Comparison of ENCODE assay signal across 15 cellular contexts in the genomic region with DNA sequence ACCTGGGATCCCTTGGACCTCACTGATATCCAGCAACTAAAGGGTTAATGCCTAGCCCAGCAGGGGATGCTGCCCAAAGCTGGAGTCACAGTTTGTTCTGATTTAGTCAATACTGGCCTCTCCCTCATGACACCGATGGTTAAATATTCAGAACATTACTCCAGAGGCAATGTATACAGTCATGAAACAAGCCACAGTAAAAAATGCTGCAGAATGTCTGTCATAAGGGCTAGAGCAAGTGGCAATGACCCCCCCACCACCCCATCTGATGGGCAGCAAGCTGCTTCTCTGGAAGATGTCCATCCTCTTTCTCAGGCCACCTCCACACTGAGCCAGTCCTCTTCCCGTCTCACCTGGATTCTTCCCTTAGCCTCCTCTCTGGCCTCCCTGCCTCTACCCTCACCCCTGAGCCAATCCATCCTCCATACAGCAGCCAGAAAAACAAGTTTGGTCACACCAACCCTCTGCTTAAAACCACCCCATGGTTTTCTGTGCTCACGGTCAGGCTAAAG.
DNase-seq lines count a peak whose midpoint lies in the region; ATAC-seq, FAIRE-seq and TF ChIP-seq lines count a peak whose summit lies in the region.
"Had no signal": no experiment of that assay in that cellular context is flagged by ENCODE, and none has a peak within 500 bp of the region (broad histone marks: within the 10 kb centered on the region; RNA-seq: fewer than 3 reads in every experiment).

No MANE protein-coding gene starts in this region.

- POLR2A ChIA-PET in HepG2 (lab: Yijun Ruan, JAX): no interaction called here
- POLR2A ChIA-PET in GM10248 (lab: Yijun Ruan, JAX): no interaction called here

- H3K36me3 ChIP-seq in HepG2 (replicated peaks in 1 of 2; ENCODE audit: control insufficient read depth in 1 of 2, insufficient read depth in 2 of 2, low read length in 2 of 2) (no peaks in the 10 kb centered on the region), right lobe of liver (no peaks in the 10 kb centered on the region), keratinocyte (ENCODE audit: control insufficient read depth in 2 of 2, extremely low read depth in 1 of 2, insufficient read depth in 2 of 2, low read length in 2 of 2) (no peaks in the 10 kb centered on the region)
- H3K36me3 ChIP-seq: upper lobe of right lung had no signal

- no peak for TF ChIP-seq CTCF in HepG2 (CRISPR knock-in tag; IDR thresholded peaks at IDR 0.05)
- no peak for TF ChIP-seq CTCF in right lobe of liver (IDR thresholded peaks at IDR 0.05)
- TF ChIP-seq CTCF in astrocyte of the spinal cord (IDR thresholded peaks at IDR 0.05; ENCODE audit: low read depth, low read length): no peak
- TF ChIP-seq CTCF in keratinocyte (optimal IDR thresholded peaks at IDR 0.05 in 1 of 3, IDR thresholded peaks at IDR 0.05 in 1 of 3, conservative IDR thresholded peaks at IDR 0.05 in 1 of 3; ENCODE audit: extremely low read depth in 1 of 3, insufficient read depth in 2 of 3, low read length in 3 of 3): no peak
- TF ChIP-seq CTCF in GM10248 (IDR thresholded peaks at IDR 0.05; ENCODE audit: control extremely low read depth, extremely low read depth, low read depth, missing control alignments): no peak

- no peak for TF ChIP-seq RAD21 in HepG2 (CRISPR knock-in tag; IDR thresholded peaks at IDR 0.05)

- H3K4me3 ChIP-seq in HepG2 (replicated peaks in 1 of 3; ENCODE audit: insufficient read depth in 1 of 3, low read depth in 2 of 3, low read length in 3 of 3) (no peak overlapping the region), right lobe of liver (no peak overlapping the region), astrocyte of the spinal cord (ENCODE audit: low read depth, low read length) (no peak overlapping the region), keratinocyte (ENCODE audit: control insufficient read depth in 2 of 3, extremely low read depth in 1 of 3, insufficient read depth in 2 of 3, low read depth in 1 of 3, low read length in 3 of 3) (no peak overlapping the region)
- H3K4me3 ChIP-seq: skin epidermis, upper lobe of right lung had no signal

- no peak overlapping the region for H3K9ac ChIP-seq in HepG2 (ENCODE audit: insufficient read depth, low read depth, low read length)
- H3K9ac ChIP-seq in keratinocyte (ENCODE audit: control insufficient read depth, extremely low read depth, insufficient read depth, low read length): no peak overlapping the region

- CTCF ChIA-PET in HepG2 (lab: Yijun Ruan, JAX; ENCODE audit: low intra/inter-chr PET ratio, low total read pairs): no interaction called here
- CTCF ChIA-PET in GM10248 (lab: Yijun Ruan, JAX): no interaction called here

- dilution Hi-C loops in keratinocyte (cut with MboI; ENCODE audit: extremely low pct_ligation_motif_present, low sequenced_read_pairs): no loop called here

- no peak for TF ChIP-seq POLR2A in HepG2 (IDR thresholded peaks at IDR 0.05; ENCODE audit: insufficient read depth in 1 of 2, low read depth in 2 of 2, low read length in 2 of 2)
- TF ChIP-seq POLR2A in right lobe of liver (IDR thresholded peaks at IDR 0.05): no peak

- H3K79me2 ChIP-seq in HepG2 (ENCODE audit: insufficient read depth, low read length) (no peaks in the 10 kb centered on the region), keratinocyte (ENCODE audit: control insufficient read depth, insufficient read depth, low read length) (no peaks in the 10 kb centered on the region)

- H4K20me1 ChIP-seq in HepG2 (ENCODE audit: insufficient read depth, low read length) (no peaks in the 10 kb centered on the region), keratinocyte (ENCODE audit: control insufficient read depth, extremely low read depth, insufficient read depth, low read length) (no peaks in the 10 kb centered on the region)

- H3K27ac ChIP-seq in HepG2 (ENCODE audit: extremely low read length, insufficient read depth, low read length) (no peak overlapping the region), right lobe of liver (no peak overlapping the region), keratinocyte (ENCODE audit: control insufficient read depth, insufficient read depth, low read length) (no peak overlapping the region)
- H3K27ac ChIP-seq: skin epidermis, upper lobe of right lung had no signal

- intact Hi-C loops in HepG2 (cut with micrococcal nuclease; ENCODE audit: unreplicated experiment) (no loop called here), right lobe of liver (cut with DNase I) (no loop called here)

- BruUV-seq in HepG2 (replicated peaks; lab: Mats Ljungman, UMichigan): no TSS peak

- H3K4me1 ChIP-seq in HepG2 (ENCODE audit: insufficient read depth, low read length): no peaks in the 10 kb centered on the region
- H3K4me1 ChIP-seq in right lobe of liver: no peaks in the 10 kb centered on the region
- peaks cover 20% of the 10 kb centered on the region for H3K4me1 ChIP-seq in keratinocyte (ENCODE audit: control insufficient read depth, extremely low read depth, insufficient read depth, low read length)
- H3K4me1 ChIP-seq: upper lobe of right lung had no signal

- H3K4me2 ChIP-seq in HepG2 (ENCODE audit: low read depth, low read length) (no peak overlapping the region), keratinocyte (ENCODE audit: control insufficient read depth, extremely low read depth, insufficient read depth, low read depth, low read length) (no peak overlapping the region)

- H3K9me1 ChIP-seq in keratinocyte (ENCODE audit: control insufficient read depth, extremely low read depth, insufficient read depth, low read length): no peaks in the 10 kb centered on the region

- H2AFZ ChIP-seq in HepG2 (ENCODE audit: low read length): no peak overlapping the region
- H2AFZ ChIP-seq in keratinocyte (ENCODE audit: control insufficient read depth, low read length): no peak overlapping the region

- peaks cover 6 to 42% of the 10 kb centered on the region in 2 experiments for H3K27me3 ChIP-seq in HepG2 (ENCODE audit: control insufficient read depth in 1 of 2, insufficient read depth in 2 of 2, low read length in 2 of 2)
- H3K27me3 ChIP-seq in right lobe of liver: no peaks in the 10 kb centered on the region
- peaks cover 7% of the 10 kb centered on the region for H3K27me3 ChIP-seq in keratinocyte (ENCODE audit: control insufficient read depth, extremely low read depth, insufficient read depth, low read length)

- no peaks in the 10 kb centered on the region for H3K9me3 ChIP-seq in HepG2 (ENCODE audit: low read length)
- no peaks in the 10 kb centered on the region for H3K9me3 ChIP-seq in right lobe of liver
- no peaks in the 10 kb centered on the region for H3K9me3 ChIP-seq in keratinocyte (ENCODE audit: control insufficient read depth, low read depth, low read length)
- H3K9me3 ChIP-seq: upper lobe of right lung had no signal

- no peak for DNase-seq in HepG2 (ENCODE audit: low spot score)
- no peak for DNase-seq in right lobe of liver
- peak; percentile 59 for DNase-seq in astrocyte of the spinal cord (ENCODE audit: low read depth, low spot score)
- peak; percentile 13 for DNase-seq in keratinocyte (ENCODE audit: low read depth, low spot score)
- DNase-seq in activated CD4-positive, alpha-beta T cell treated with anti-CD3 and anti-CD28 coated beads for 48 hours: no peak
- DNase-seq in GM10248 (ENCODE audit: extremely low spot score): no peak
- DNase-seq in NCI-H1417 (lab: John Stamatoyannopoulos, UW): no peak
- DNase-seq: activated CD4-positive, alpha-beta T cell treated with anti-CD3 and anti-CD28 coated beads, Interleukin-2, amount 10 ng/mL, durations not matched to agents 7 days and 5 days; natural killer cell; NCI-H187; T-helper 1 cell; upper lobe of right lung had no signal

- no peak for FAIRE-seq in HepG2 (lab: Jason Lieb, UNC)
- FAIRE-seq in keratinocyte (lab: Jason Lieb, UNC): peak; percentile 56
- FAIRE-seq: colon had no signal

- ATAC-seq in HepG2 (no peak), right lobe of liver (no peak), HG02885 (IDR thresholded peaks at IDR 0.05; ENCODE audit: poor library complexity, unreplicated experiment) (no peak)
- ATAC-seq: upper lobe of right lung had no signal

- WGBS in HepG2 (ENCODE audit: low lambda C conversion rate): 4% methylated on average over 3 of the region's 3 CpGs
- 19% methylated on average over 3 of the region's 3 CpGs for WGBS in right lobe of liver (ENCODE audit: insufficient coverage, low coverage, low lambda C conversion rate, missing lambda C conversion rate)

- TF ChIP-seq EP300 in HepG2 (IDR thresholded peaks at IDR 0.05; ENCODE audit: low read depth in 2 of 2, low read length in 2 of 2) (no peak), HepG2 (CRISPR knock-in tag; IDR thresholded peaks at IDR 0.05; ENCODE audit: borderline replicate concordance) (no peak)

- in situ Hi-C loops in HepG2 (cut with HindIII; ENCODE audit: extremely low pct_ligation_motif_present, low pct_unique_long_range_greater_than_20kb) (no loop called here), astrocyte of the spinal cord (cut with HindIII; ENCODE audit: low sequenced_read_pairs) (no loop called here)

TF ChIP-seq in HepG2, 621 proteins besides CTCF, POLR2A, EP300 and RAD21:
- TF ChIP-seq ZNF652 (CRISPR knock-in tag; IDR thresholded peaks at IDR 0.05; ENCODE audit: borderline replicate concordance, low read depth) (peak; percentile 83), CEBPG (CRISPR knock-in tag; IDR thresholded peaks at IDR 0.05) (no peak), FOXA1 (IDR thresholded peaks at IDR 0.05) (no peak), FOXA1 (CRISPR knock-in tag; IDR thresholded peaks at IDR 0.05) (no peak)
- TF ChIP-seq, protein P1, sequence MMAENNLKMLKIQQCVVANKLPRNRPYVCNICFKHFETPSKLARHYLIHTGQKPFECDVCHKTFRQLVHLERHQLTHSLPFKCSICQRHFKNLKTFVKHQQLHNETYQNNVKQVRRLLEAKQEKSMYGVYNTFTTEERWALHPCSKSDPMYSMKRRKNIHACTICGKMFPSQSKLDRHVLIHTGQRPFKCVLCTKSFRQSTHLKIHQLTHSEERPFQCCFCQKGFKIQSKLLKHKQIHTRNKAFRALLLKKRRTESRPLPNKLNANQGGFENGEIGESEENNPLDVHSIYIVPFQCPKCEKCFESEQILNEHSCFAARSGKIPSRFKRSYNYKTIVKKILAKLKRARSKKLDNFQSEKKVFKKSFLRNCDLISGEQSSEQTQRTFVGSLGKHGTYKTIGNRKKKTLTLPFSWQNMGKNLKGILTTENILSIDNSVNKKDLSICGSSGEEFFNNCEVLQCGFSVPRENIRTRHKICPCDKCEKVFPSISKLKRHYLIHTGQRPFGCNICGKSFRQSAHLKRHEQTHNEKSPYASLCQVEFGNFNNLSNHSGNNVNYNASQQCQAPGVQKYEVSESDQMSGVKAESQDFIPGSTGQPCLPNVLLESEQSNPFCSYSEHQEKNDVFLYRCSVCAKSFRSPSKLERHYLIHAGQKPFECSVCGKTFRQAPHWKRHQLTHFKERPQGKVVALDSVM (CRISPR knock-in tag; IDR thresholded peaks at IDR 0.05): peak; percentile 28; the same call in 1 of the 2 replicates

Comparison
In these comparisons a context has a peak if more than half of its experiments do, and no peak if none do; other contexts are left out.
1. DNase-seq: peak in astrocyte of the spinal cord (single experiment) and keratinocyte (single experiment); none in HepG2 (single experiment), right lobe of liver (0 of 3), activated CD4-positive, alpha-beta T cell treated with anti-CD3 and anti-CD28 coated beads for 48 hours (single experiment), GM10248 (single experiment) and NCI-H1417 (0 of 3).